ENCODE assay signal across 9 cellular contexts in genomic region chr13:49214917-49215376, GRCh38. TPM values are rescaled to one million over a fixed set of nuclear protein-coding genes. Genes with fewer than 3 reads are reported as not detected.
A peak's percentile ranks its signal among the peaks of the same experiment; 100 is the strongest.
DNase-seq lines count a peak whose midpoint lies in the region; ATAC-seq and TF ChIP-seq lines count a peak whose summit lies in the region.
"Had no signal": no experiment of that assay in that cellular context is flagged by ENCODE, and none has a peak within 500 bp of the region (broad histone marks: within the 10 kb centered on the region; RNA-seq: fewer than 3 reads in every experiment).

No MANE protein-coding gene starts in this region.

- WGBS in transverse colon (ENCODE audit: low coverage in 1 of 2), 2 donors: 38% methylated on average over 6 of the region's 6 CpGs; no CpG with 5 or more reads in 1 of the 2 donors

- POLR2A ChIA-PET in activated CD8-positive, alpha-beta T cell treated with anti-CD3 and anti-CD28 coated beads, Interleukin-2, amount 10 ng/mL, durations not matched to agents 7 days and 5 days (lab: Charles Lee): interaction anchor here (0.6 to 0.9 kb wide), 3 partner anchors 10 to 239 kb away, joined by 3 to 4 read pairs (median 3); partner anchors contain the start of genes CAB39L, FNDC3A and SETDB2

- no peak for TF ChIP-seq EP300 in transverse colon (IDR thresholded peaks at IDR 0.05; ENCODE audit: low read depth)

- peaks cover 0 to 33% (median 5%) of the 10 kb centered on the region in 4 donors for H3K4me1 ChIP-seq in transverse colon

- TF ChIP-seq CTCF in CD14-positive monocyte (IDR thresholded peaks at IDR 0.05) (peak; percentile 49), LNCaP clone FGC (IDR thresholded peaks at IDR 0.05; ENCODE audit: control insufficient read depth, extremely low read depth, insufficient read depth) (peak; percentile 11; the same call in 1 of the 2 replicates), transverse colon (IDR thresholded peaks at IDR 0.05) (peak in 1 of 5 experiments; percentile 19)

- in situ Hi-C loops in transverse colon (cut with MboI; ENCODE audit: low pct_ligation_motif_present in 1 of 4, low pct_unique_long_range_greater_than_20kb in 1 of 4, low sequenced_read_pairs in 3 of 4): no loop called here

- peak; percentile 82 for DNase-seq in CD14-positive monocyte (ENCODE audit: low spot score)
- peak; percentile 28 for DNase-seq in GM19238 (ENCODE audit: insufficient read length, low spot score)
- DNase-seq in LNCaP clone FGC (ENCODE audit: low read depth): peak; percentile 28
- DNase-seq in activated CD8-positive, alpha-beta T cell treated with anti-CD3 and anti-CD28 coated beads, Interleukin-2, amount 10 ng/mL, durations not matched to agents 7 days and 5 days: peak; percentile 66
- peak; percentile 63 for DNase-seq in iPS DF 19.7 (ENCODE audit: low read depth, low spot score)
- DNase-seq in transverse colon: peak; percentile 45
- DNase-seq in HK-2 (ENCODE audit: unreplicated experiment): no peak

- peak overlapping the region; percentile 54 to 81 for H3K4me3 Mint-ChIP-seq in CD14-positive monocyte
- H3K4me3 Mint-ChIP-seq in activated CD8-positive, alpha-beta T cell treated with anti-CD3 and anti-CD28 coated beads, Interleukin-2, amount 10 ng/mL, durations not matched to agents 7 days and 5 days: no peak overlapping the region

- no peak overlapping the region for H3K27ac ChIP-seq in transverse colon

- H3K36me3 Mint-ChIP-seq in CD14-positive monocyte: peaks cover 12 to 18% of the 10 kb centered on the region in 2 donors
- H3K36me3 Mint-ChIP-seq in activated CD8-positive, alpha-beta T cell treated with anti-CD3 and anti-CD28 coated beads, Interleukin-2, amount 10 ng/mL, durations not matched to agents 7 days and 5 days (ENCODE audit: low read depth): peaks cover 17% of the 10 kb centered on the region

- intact Hi-C loops in CD14-positive monocyte (cut with micrococcal nuclease) (no loop called here), transverse colon (cut with DNase I; ENCODE audit: low total_unique reads) (no loop called here)

- ATAC-seq in activated CD8-positive, alpha-beta T cell treated with anti-CD3 and anti-CD28 coated beads, Interleukin-2, amount 10 ng/mL, durations not matched to agents 7 days and 5 days: peak; percentile 68
- no peak for ATAC-seq in GM21360 (IDR thresholded peaks at IDR 0.05; ENCODE audit: unreplicated experiment)

- H3K36me3 ChIP-seq in transverse colon: no peaks in the 10 kb centered on the region

- TF ChIP-seq POLR2A in transverse colon (IDR thresholded peaks at IDR 0.05): no peak

- H3K4me3 ChIP-seq in LNCaP clone FGC (ENCODE audit: low read depth, low read length) (no peak overlapping the region), transverse colon (no peak overlapping the region)

- CTCF ChIA-PET in activated CD8-positive, alpha-beta T cell treated with anti-CD3 and anti-CD28 coated beads, Interleukin-2, amount 10 ng/mL, durations not matched to agents 7 days and 5 days (lab: Charles Lee): interaction anchor here (0.7 to 4.3 kb wide), 10 partner anchors 15 to 115 kb away, joined by 3 to 15 read pairs (median 4); partner anchors contain the start of gene CDADC1

- H3K27me3 ChIP-seq in transverse colon: peaks cover 31% of the 10 kb centered on the region

- H3K27ac Mint-ChIP-seq in CD14-positive monocyte: peak overlapping the region; percentile 67 to 90 (median 81)
- H3K27ac Mint-ChIP-seq in activated CD8-positive, alpha-beta T cell treated with anti-CD3 and anti-CD28 coated beads, Interleukin-2, amount 10 ng/mL, durations not matched to agents 7 days and 5 days: peak overlapping the region; percentile 79

- peaks cover 18 to 22% (median 20%) of the 10 kb centered on the region in 3 donors for H3K27me3 Mint-ChIP-seq in CD14-positive monocyte (ENCODE audit: low read depth in 3 of 3)
- peaks cover 24% of the 10 kb centered on the region for H3K27me3 Mint-ChIP-seq in activated CD8-positive, alpha-beta T cell treated with anti-CD3 and anti-CD28 coated beads, Interleukin-2, amount 10 ng/mL, durations not matched to agents 7 days and 5 days (ENCODE audit: low read depth)

- peaks cover 44% of the 10 kb centered on the region for H3K4me1 Mint-ChIP-seq in CD14-positive monocyte
- H3K4me1 Mint-ChIP-seq in activated CD8-positive, alpha-beta T cell treated with anti-CD3 and anti-CD28 coated beads, Interleukin-2, amount 10 ng/mL, durations not matched to agents 7 days and 5 days (ENCODE audit: low read depth): peaks cover 22% of the 10 kb centered on the region

- no peaks in the 10 kb centered on the region for H3K9me3 ChIP-seq in transverse colon

- peaks cover 0 to 16% (median 8%) of the 10 kb centered on the region in 7 donors for H3K9me3 Mint-ChIP-seq in CD14-positive monocyte
- H3K9me3 Mint-ChIP-seq in activated CD8-positive, alpha-beta T cell treated with anti-CD3 and anti-CD28 coated beads, Interleukin-2, amount 10 ng/mL, durations not matched to agents 7 days and 5 days (ENCODE audit: insufficient read depth): peaks cover 6% of the 10 kb centered on the region

RNA-seq across cellular contexts. Expression of gene MLNR, which starts 5.2 kb away (rescaled TPM):
- polyA plus RNA-seq in CD14-positive monocyte: not detected
- not detected for total RNA-seq in activated CD8-positive, alpha-beta T cell treated with anti-CD3 and anti-CD28 coated beads, Interleukin-2, amount 10 ng/mL, durations not matched to agents 7 days and 5 days
- not detected for total RNA-seq in transverse colon
- total RNA-seq: dermis microvascular lymphatic vessel endothelial cell had no signal

RNA-seq across cellular contexts. Expression of gene CDADC1, which starts 32.8 kb away (rescaled TPM):
- 1 to 10 TPM; 5.2 to 6.4 TPM for polyA plus RNA-seq in CD14-positive monocyte
- 10 to 100 TPM; 12.3 to 13.7 TPM for total RNA-seq in activated CD8-positive, alpha-beta T cell treated with anti-CD3 and anti-CD28 coated beads, Interleukin-2, amount 10 ng/mL, durations not matched to agents 7 days and 5 days
- 1 to 10 TPM in 3 of 4 donors, under 1 TPM in 1; 0.75 to 7.9 (median 3.9) TPM for total RNA-seq in transverse colon
